10 cellular contexts compared by ENCODE assay signal in the genomic region with DNA sequence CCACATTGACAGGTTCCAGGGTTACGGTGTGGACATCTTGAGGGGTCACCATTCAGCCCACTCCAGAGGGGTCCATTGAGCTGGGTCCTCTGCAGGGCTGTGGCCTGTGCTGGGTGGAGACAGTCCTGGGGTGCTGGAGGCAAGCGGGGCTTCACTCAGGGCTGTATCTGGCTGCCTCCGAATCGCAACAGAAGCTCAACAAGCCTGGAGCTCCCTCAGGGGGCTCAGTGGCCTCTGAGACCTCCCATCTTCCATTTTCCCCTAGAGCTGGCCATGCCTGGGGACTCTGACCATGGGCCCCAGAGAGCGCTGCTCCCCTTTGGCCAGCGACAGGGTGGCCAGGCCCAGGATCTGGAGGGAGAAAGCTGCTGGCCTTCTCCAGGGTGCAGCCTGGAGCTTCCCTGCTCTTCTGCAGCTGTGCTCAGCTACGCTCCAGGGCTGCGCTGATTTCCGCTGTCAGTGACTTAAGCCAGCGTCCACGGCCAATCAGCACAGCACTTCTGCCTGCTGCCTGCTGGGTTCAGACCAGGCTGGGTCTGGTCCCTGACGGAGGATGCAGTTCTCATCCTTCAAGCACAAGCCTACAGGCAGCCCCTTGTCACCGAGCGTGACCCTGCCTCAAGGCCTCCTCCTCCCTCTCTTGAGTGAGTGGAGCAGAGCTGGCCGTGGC.
DNase-seq lines count a peak whose midpoint lies in the region; TF ChIP-seq lines count a peak whose summit lies in the region.
"Had no signal": no experiment of that assay in that cellular context is flagged by ENCODE, and none has a peak within 500 bp of the region (broad histone marks: within the 10 kb centered on the region; RNA-seq: fewer than 3 reads in every experiment).

No MANE protein-coding gene starts in this region.

- peaks cover 10 to 83% (median 68%) of the 10 kb centered on the region in 4 donors for H3K4me1 ChIP-seq in tibial artery

- H3K27ac ChIP-seq in tibial artery: peak overlapping the region; percentile 97 to 98

- no peak overlapping the region for H3K4me3 ChIP-seq in tibial artery

- intact Hi-C loops in tibial artery (cut with DNase I; ENCODE audit: low total_unique reads): no loop called here

- TF ChIP-seq CTCF in tibial artery (IDR thresholded peaks at IDR 0.05): no peak

- peak; percentile 9 for DNase-seq in NCI-H1436 (lab: John Stamatoyannopoulos, UW)
- DNase-seq in NCI-H1436 treated with DMSO at 0.1 percent for 48 hours (lab: John Stamatoyannopoulos, UW): no peak
- peak; percentile 45 for DNase-seq in astrocyte of the hippocampus (ENCODE audit: low read depth, low spot score)
- DNase-seq in islet precursor cell: peak; percentile 87
- DNase-seq in tibial artery: peak; percentile 61 to 78
- no peak for DNase-seq in activated CD8-positive, alpha-beta memory T cell treated with anti-CD3 and anti-CD28 coated beads, Interleukin-2, amount 50 U/mL, for 4 hours
- no peak for DNase-seq in activated gamma-delta T cell (lab: John Stamatoyannopoulos, UW)
- DNase-seq in HCEC 1CT: no peak
- DNase-seq: activated gamma-delta T cell treated with Interleukin-2 at 50 U/mL for 16 hours, naive B cell had no signal

- H3K27me3 ChIP-seq in tibial artery: no peaks in the 10 kb centered on the region

- H3K36me3 ChIP-seq in tibial artery: no peaks in the 10 kb centered on the region

- H3K9me3 ChIP-seq in tibial artery: no peaks in the 10 kb centered on the region

Comparison
In these comparisons a context has a peak if more than half of its experiments do, and no peak if none do; other contexts are left out.
1. DNase-seq: peak in NCI-H1436 (single experiment), astrocyte of the hippocampus (single experiment), islet precursor cell (single experiment) and tibial artery (2 of 2); none in NCI-H1436 treated with DMSO at 0.1 percent for 48 hours (single experiment), activated CD8-positive, alpha-beta memory T cell treated with anti-CD3 and anti-CD28 coated beads, Interleukin-2, amount 50 U/mL, for 4 hours (single experiment), activated gamma-delta T cell (single experiment) and HCEC 1CT (single experiment).